ENCODE assay signal across 16 cellular contexts in the genomic region with DNA sequence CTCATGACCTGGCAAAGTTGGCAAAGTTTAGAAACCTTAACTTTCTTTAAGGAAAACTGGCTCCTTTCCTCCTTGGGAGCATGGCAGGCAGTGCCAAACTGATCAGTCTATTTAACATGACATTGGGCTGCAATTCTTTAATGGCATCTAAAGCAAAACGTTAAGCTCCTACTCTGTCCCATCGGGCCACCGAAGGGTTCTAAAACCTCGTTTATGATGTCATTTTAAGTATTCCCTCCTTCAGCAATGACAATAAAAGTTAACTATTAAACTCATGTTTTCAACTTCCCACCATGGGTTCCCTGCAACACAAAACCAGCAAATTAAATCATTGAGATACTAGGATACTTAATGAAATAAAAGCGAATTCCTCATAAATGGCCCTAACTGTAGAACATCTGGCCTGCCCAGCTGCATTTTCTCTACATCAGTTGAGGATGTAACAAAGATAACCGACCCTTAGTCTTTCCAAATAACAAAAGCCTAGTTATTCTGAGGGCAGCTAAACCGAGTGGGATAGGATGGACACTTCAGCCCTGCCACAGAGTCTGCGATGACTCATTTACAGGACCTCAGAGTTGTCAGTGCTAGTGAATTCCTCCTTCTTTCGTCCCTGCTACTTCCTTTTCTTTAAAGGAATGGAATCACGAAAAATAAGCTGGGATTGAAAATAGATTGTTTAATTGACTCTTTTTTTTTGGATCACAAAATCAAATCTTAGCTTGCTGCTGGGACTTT. TPM values are rescaled to one million over a fixed set of nuclear protein-coding genes. Genes with fewer than 3 reads are reported as not detected.
DNase-seq lines count a peak whose midpoint lies in the region; ATAC-seq and TF ChIP-seq lines count a peak whose summit lies in the region.
"Had no signal": no experiment of that assay in that cellular context is flagged by ENCODE, and none has a peak within 500 bp of the region (broad histone marks: within the 10 kb centered on the region; RNA-seq: fewer than 3 reads in every experiment).

No MANE protein-coding gene starts in this region.

- POLR2A ChIA-PET in Caco-2 (lab: Charles Lee) (no interaction called here), PC-3 (lab: Charles Lee; ENCODE audit: unreplicated experiment) (no interaction called here)

- H3K79me2 ChIP-seq in PC-3 (ENCODE audit: low read length) = no peaks in the 10 kb centered on the region

- H3K9ac ChIP-seq in PC-3 (ENCODE audit: low read length) = no peak overlapping the region

- no peak for DNase-seq in Caco-2
- DNase-seq in PC-3 = peak; percentile 35
- peak; percentile 69 for DNase-seq in fibroblast of pulmonary artery (ENCODE audit: low read depth)
- DNase-seq in mucosa of descending colon = peak in 1 of 3 donors; percentile 19
- DNase-seq in activated CD4-positive, alpha-beta T cell treated with anti-CD3 and anti-CD28 coated beads, Interleukin-2, amount 50 U/mL, for 4 hours = no peak
- no peak for DNase-seq in activated T-helper 1 cell treated with anti-CD3 and anti-CD28 coated beads, Interleukin-12 subunit alpha, Interleukin-12 subunit beta, Interleukin-2, Interleukin-4 antibody, amounts not matched to agents 30 ng/mL and 10 ng/mL and 1 ng/mL, durations not matched to agents 14 hours and 24 hours and 36 hours (ENCODE audit: low spot score)
- DNase-seq: activated CD8-positive, alpha-beta memory T cell treated with anti-CD3 and anti-CD28 coated beads, Interleukin-2, amount 10 ng/mL, durations not matched to agents 7 days and 5 days; activated naive CD4-positive, alpha-beta T cell treated with Interleukin-2 at 50 U/mL for 16 hours; BE2C; effector CD4-positive, alpha-beta T cell; NCI-H1105 treated with DMSO at 0.1 percent for 48 hours had no signal

- peaks cover 3% of the 10 kb centered on the region for H3K27me3 Mint-ChIP-seq in Caco-2 (ENCODE audit: insufficient read depth, unreplicated experiment)
- H3K27me3 Mint-ChIP-seq in activated T-helper 1 cell treated with anti-CD3 and anti-CD28 coated beads, Interleukin-12 subunit alpha, Interleukin-12 subunit beta, Interleukin-2, Interleukin-4 antibody, amounts not matched to agents 30 ng/mL and 10 ng/mL and 1 ng/mL, durations not matched to agents 14 hours and 24 hours and 36 hours (ENCODE audit: insufficient read depth) = peaks cover 28% of the 10 kb centered on the region

- H2AFZ ChIP-seq in PC-3 (ENCODE audit: low read length) = no peak overlapping the region

- no peaks in the 10 kb centered on the region for H3K4me1 Mint-ChIP-seq in Caco-2 (ENCODE audit: low read depth, unreplicated experiment)
- no peaks in the 10 kb centered on the region for H3K4me1 Mint-ChIP-seq in activated T-helper 1 cell treated with anti-CD3 and anti-CD28 coated beads, Interleukin-12 subunit alpha, Interleukin-12 subunit beta, Interleukin-2, Interleukin-4 antibody, amounts not matched to agents 30 ng/mL and 10 ng/mL and 1 ng/mL, durations not matched to agents 14 hours and 24 hours and 36 hours (ENCODE audit: low read depth)
- H3K4me1 Mint-ChIP-seq: activated CD8-positive, alpha-beta memory T cell treated with anti-CD3 and anti-CD28 coated beads, Interleukin-2, amount 10 ng/mL, durations not matched to agents 7 days and 5 days had no signal

- no peak overlapping the region for H3K4me3 ChIP-seq in Caco-2 (ENCODE audit: low read depth, low read length)
- H3K4me3 ChIP-seq in PC-3 (ENCODE audit: low read length) = no peak overlapping the region
- no peak overlapping the region for H3K4me3 ChIP-seq in fibroblast of pulmonary artery (replicated peaks; ENCODE audit: low read depth, low read length)
- H3K4me3 ChIP-seq in mucosa of descending colon = no peak overlapping the region
- H3K4me3 ChIP-seq: prostate gland had no signal

- H3K36me3 ChIP-seq in Caco-2 (ENCODE audit: control insufficient read depth, insufficient read depth, low read length) = no peaks in the 10 kb centered on the region
- H3K36me3 ChIP-seq in PC-3 (ENCODE audit: low read depth, low read length) = no peaks in the 10 kb centered on the region
- no peaks in the 10 kb centered on the region for H3K36me3 ChIP-seq in mucosa of descending colon (ENCODE audit: low read depth)
- H3K36me3 ChIP-seq: BE2C, prostate gland had no signal

- BruUV-seq in Caco-2 (replicated peaks; lab: Mats Ljungman, UMichigan) = no TSS peak
- BruUV-seq in PC-3 (replicated peaks; lab: Mats Ljungman, UMichigan) = no TSS peak

- H3K9me2 ChIP-seq in PC-3 (replicated peaks; ENCODE audit: low read length) = no peaks in the 10 kb centered on the region

- H3F3A ChIP-seq in PC-3 (ENCODE audit: low read length, unreplicated experiment) = no peaks in the 10 kb centered on the region

- H4K20me1 ChIP-seq in PC-3 (ENCODE audit: low read length) = no peaks in the 10 kb centered on the region

- peak overlapping the region; percentile 19 for H3K4me3 Mint-ChIP-seq in Caco-2 (ENCODE audit: unreplicated experiment)
- no peak overlapping the region for H3K4me3 Mint-ChIP-seq in activated T-helper 1 cell treated with anti-CD3 and anti-CD28 coated beads, Interleukin-12 subunit alpha, Interleukin-12 subunit beta, Interleukin-2, Interleukin-4 antibody, amounts not matched to agents 30 ng/mL and 10 ng/mL and 1 ng/mL, durations not matched to agents 14 hours and 24 hours and 36 hours
- H3K4me3 Mint-ChIP-seq: activated CD8-positive, alpha-beta memory T cell treated with anti-CD3 and anti-CD28 coated beads, Interleukin-2, amount 10 ng/mL, durations not matched to agents 7 days and 5 days; brain had no signal

- peak; percentile 73 for ATAC-seq in PC-3
- ATAC-seq in mucosa of descending colon = peak; percentile 86
- no peak for ATAC-seq in HG03354 (IDR thresholded peaks at IDR 0.05; ENCODE audit: poor library complexity, severe bottlenecking, unreplicated experiment)
- no peak for ATAC-seq in GM19463 (IDR thresholded peaks at IDR 0.05; ENCODE audit: unreplicated experiment)
- ATAC-seq: activated CD8-positive, alpha-beta memory T cell treated with anti-CD3 and anti-CD28 coated beads, Interleukin-2, amount 10 ng/mL, durations not matched to agents 7 days and 5 days; HCT116 had no signal

- intact Hi-C loops in Caco-2 (cut with micrococcal nuclease; ENCODE audit: unreplicated experiment) (no loop called here), PC-3 (cut with micrococcal nuclease) (no loop called here), mucosa of descending colon (cut with DNase I, micrococcal nuclease) (no loop called here)
- intact Hi-C loops in activated T-helper 1 cell treated with anti-CD3 and anti-CD28 coated beads, Interleukin-12 subunit alpha, Interleukin-12 subunit beta, Interleukin-2, Interleukin-4 antibody, amounts not matched to agents 30 ng/mL and 10 ng/mL and 1 ng/mL, durations not matched to agents 14 hours and 24 hours and 36 hours (cut with micrococcal nuclease) = no loop called here

- CTCF ChIA-PET in Caco-2 (lab: Charles Lee) = no interaction called here
- CTCF ChIA-PET in PC-3 (lab: Charles Lee) = no interaction called here

- H3K4me2 ChIP-seq in PC-3 (ENCODE audit: low read length) = no peak overlapping the region

- TF ChIP-seq CTCF in Caco-2 (IDR thresholded peaks at IDR 0.05; ENCODE audit: insufficient read depth in 1 of 2, low read depth in 1 of 2, low read length in 1 of 2, severe bottlenecking in 1 of 2, unreplicated experiment in 1 of 2) (no peak), PC-3 (conservative IDR thresholded peaks at IDR 0.05; ENCODE audit: low read depth, low read length) (no peak), fibroblast of pulmonary artery (IDR thresholded peaks at IDR 0.05; ENCODE audit: low read length, missing control alignments) (no peak), mucosa of descending colon (IDR thresholded peaks at IDR 0.05) (no peak)

- H3K36me3 Mint-ChIP-seq in Caco-2 (ENCODE audit: insufficient read depth, unreplicated experiment) = no peaks in the 10 kb centered on the region
- H3K36me3 Mint-ChIP-seq in activated T-helper 1 cell treated with anti-CD3 and anti-CD28 coated beads, Interleukin-12 subunit alpha, Interleukin-12 subunit beta, Interleukin-2, Interleukin-4 antibody, amounts not matched to agents 30 ng/mL and 10 ng/mL and 1 ng/mL, durations not matched to agents 14 hours and 24 hours and 36 hours (ENCODE audit: low read depth) = no peaks in the 10 kb centered on the region
- H3K36me3 Mint-ChIP-seq: activated CD8-positive, alpha-beta memory T cell treated with anti-CD3 and anti-CD28 coated beads, Interleukin-2, amount 10 ng/mL, durations not matched to agents 7 days and 5 days had no signal

- H3K27ac ChIP-seq in PC-3 (ENCODE audit: low read length) = no peak overlapping the region
- H3K27ac ChIP-seq: prostate gland had no signal

- H3K4me1 ChIP-seq in Caco-2 = peaks cover 10% of the 10 kb centered on the region
- H3K4me1 ChIP-seq in PC-3 (ENCODE audit: insufficient read depth, low read length) = no peaks in the 10 kb centered on the region
- H3K4me1 ChIP-seq in mucosa of descending colon (ENCODE audit: low read depth) = peaks cover 6% of the 10 kb centered on the region
- H3K4me1 ChIP-seq: prostate gland had no signal

- no peaks in the 10 kb centered on the region for H3K9me3 Mint-ChIP-seq in Caco-2 (ENCODE audit: unreplicated experiment)
- H3K9me3 Mint-ChIP-seq in activated T-helper 1 cell treated with anti-CD3 and anti-CD28 coated beads, Interleukin-12 subunit alpha, Interleukin-12 subunit beta, Interleukin-2, Interleukin-4 antibody, amounts not matched to agents 30 ng/mL and 10 ng/mL and 1 ng/mL, durations not matched to agents 14 hours and 24 hours and 36 hours = no peaks in the 10 kb centered on the region
- H3K9me3 Mint-ChIP-seq: brain had no signal

- 0 out of 2 replicates have a peak, but pooled peaks cover 1% of the 10 kb centered on the region for H3K27me3 ChIP-seq in Caco-2 (replicated peaks; ENCODE audit: control insufficient read depth, insufficient read depth, low read length)
- H3K27me3 ChIP-seq in PC-3 (ENCODE audit: low read length) = peaks cover 59% of the 10 kb centered on the region
- H3K27me3 ChIP-seq: BE2C had no signal

- H3K9me3 ChIP-seq in Caco-2 (no peaks in the 10 kb centered on the region), PC-3 (ENCODE audit: low read length) (no peaks in the 10 kb centered on the region), mucosa of descending colon (no peaks in the 10 kb centered on the region)
- H3K9me3 ChIP-seq: BE2C, prostate gland had no signal

- no peak overlapping the region for H3K27ac Mint-ChIP-seq in Caco-2 (ENCODE audit: unreplicated experiment)
- H3K27ac Mint-ChIP-seq in activated T-helper 1 cell treated with anti-CD3 and anti-CD28 coated beads, Interleukin-12 subunit alpha, Interleukin-12 subunit beta, Interleukin-2, Interleukin-4 antibody, amounts not matched to agents 30 ng/mL and 10 ng/mL and 1 ng/mL, durations not matched to agents 14 hours and 24 hours and 36 hours = no peak overlapping the region
- H3K27ac Mint-ChIP-seq: activated CD8-positive, alpha-beta memory T cell treated with anti-CD3 and anti-CD28 coated beads, Interleukin-2, amount 10 ng/mL, durations not matched to agents 7 days and 5 days had no signal

RNA-seq across cellular contexts. Expression of a gene that starts 34.5 kb away (rescaled TPM):
- total RNA-seq in Caco-2 (2022) (7.8 and 7.9 TPM in 2 replicates), PC-3 (2014; rRNA removed) (8.6 and 8.8 TPM in 2 replicates), mucosa of descending colon (10 to 100 TPM; 13.3 to 25.3 (median 15.2) TPM)
- 11.4 and 12.3 TPM in 2 replicates for total RNA-seq in activated T-helper 1 cell treated with anti-CD3 and anti-CD28 coated beads, Interleukin-12 subunit alpha, Interleukin-12 subunit beta, Interleukin-2, Interleukin-4 antibody, amounts not matched to agents 30 ng/mL and 10 ng/mL and 1 ng/mL, durations not matched to agents 14 hours and 24 hours and 36 hours

Comparison
In these comparisons a context has a peak if more than half of its experiments do, and no peak if none do; other contexts are left out.
1. DNase-seq: peak in PC-3 (single experiment) and fibroblast of pulmonary artery (single experiment); none in Caco-2 (0 of 2), activated CD4-positive, alpha-beta T cell treated with anti-CD3 and anti-CD28 coated beads, Interleukin-2, amount 50 U/mL, for 4 hours (0 of 2) and activated T-helper 1 cell treated with anti-CD3 and anti-CD28 coated beads, Interleukin-12 subunit alpha, Interleukin-12 subunit beta, Interleukin-2, Interleukin-4 antibody, amounts not matched to agents 30 ng/mL and 10 ng/mL and 1 ng/mL, durations not matched to agents 14 hours and 24 hours and 36 hours (single experiment).
2. ATAC-seq: peak in PC-3 (single experiment) and mucosa of descending colon (single experiment); none in HG03354 (single experiment) and GM19463 (single experiment).